ENCODE assay signal across 16 cellular contexts in genomic region chr15:74627766-74628165, GRCh38. TPM values are rescaled to one million over a fixed set of nuclear protein-coding genes. Genes with fewer than 3 reads are reported as not detected.
A peak's percentile ranks its signal among the peaks of the same experiment; 100 is the strongest.
DNase-seq lines count a peak whose midpoint lies in the region; ATAC-seq and TF ChIP-seq lines count a peak whose summit lies in the region.
"Had no signal": no experiment of that assay in that cellular context is flagged by ENCODE, and none has a peak within 500 bp of the region (broad histone marks: within the 10 kb centered on the region; RNA-seq: fewer than 3 reads in every experiment).

No MANE protein-coding gene starts in this region.

- H3K4me3 Mint-ChIP-seq in type B pancreatic cell, result peak overlapping the region; percentile 55
- H3K4me3 Mint-ChIP-seq: dendritic cell treated with granulocyte-macrophage colony-stimulating factor and Interleukin-4, amounts not matched to agents 40 ng/mL and 50 ng/mL, for 4 days; immature natural killer cell had no signal

- no peak for TF ChIP-seq POLR2A in heart left ventricle (IDR thresholded peaks at IDR 0.05)

- no peak for TF ChIP-seq CTCF in left ventricle myocardium inferior (IDR thresholded peaks at IDR 0.05; ENCODE audit: borderline replicate concordance)
- TF ChIP-seq CTCF in heart left ventricle (IDR thresholded peaks at IDR 0.05), result no peak
- no peak for TF ChIP-seq CTCF in OCI-LY1 (IDR thresholded peaks at IDR 0.05; ENCODE audit: low read length)
- no peak for TF ChIP-seq CTCF in type B pancreatic cell (conservative IDR thresholded peaks at IDR 0.05)
- no peak for TF ChIP-seq CTCF in lower lobe of right lung (IDR thresholded peaks at IDR 0.05)

- peaks cover 19% of the 10 kb centered on the region for H3K36me3 Mint-ChIP-seq in type B pancreatic cell

- H3K79me2 ChIP-seq in OCI-LY1 (ENCODE audit: insufficient read depth, low read length), result no peaks in the 10 kb centered on the region

- H2AFZ ChIP-seq in OCI-LY1 (ENCODE audit: low read length), result no peak overlapping the region

- no peaks in the 10 kb centered on the region for H3K9me3 Mint-ChIP-seq in type B pancreatic cell
- H3K9me3 Mint-ChIP-seq: dendritic cell treated with granulocyte-macrophage colony-stimulating factor and Interleukin-4, amounts not matched to agents 40 ng/mL and 50 ng/mL, for 4 days; immature natural killer cell had no signal

- H3K4me1 Mint-ChIP-seq in type B pancreatic cell (ENCODE audit: unreplicated experiment), result no peaks in the 10 kb centered on the region

- intact Hi-C loops in left ventricle myocardium inferior (cut with micrococcal nuclease), result no loop called here
- intact Hi-C loops in heart left ventricle (cut with DNase I), result no loop called here
- intact Hi-C loops in lower lobe of right lung (cut with DNase I), result no loop called here

- H3K27me3 ChIP-seq in left ventricle myocardium inferior (ENCODE audit: low read depth) (no peaks in the 10 kb centered on the region), heart left ventricle (no peaks in the 10 kb centered on the region), OCI-LY1 (ENCODE audit: insufficient read depth, low read length) (no peaks in the 10 kb centered on the region), lower lobe of right lung (ENCODE audit: low read depth) (no peaks in the 10 kb centered on the region)
- H3K27me3 ChIP-seq: neutrophil had no signal

- H3K36me3 ChIP-seq in left ventricle myocardium inferior (peaks cover 97% of the 10 kb centered on the region), heart left ventricle (peaks cover 10 to 100% (median 99%) of the 10 kb centered on the region in 9 donors), OCI-LY1 (ENCODE audit: insufficient read depth, low read length) (peaks cover 95% of the 10 kb centered on the region), lower lobe of right lung (peaks cover 100% of the 10 kb centered on the region)

- no peaks in the 10 kb centered on the region for H4K20me1 ChIP-seq in OCI-LY1 (ENCODE audit: insufficient read depth, low read length)

- H3F3A ChIP-seq in OCI-LY1 (ENCODE audit: insufficient read depth, low read length), result no peaks in the 10 kb centered on the region

- H3K4me2 ChIP-seq in OCI-LY1 (ENCODE audit: low read length), result peak overlapping the region; percentile 31; the same call in 1 of the 2 replicates

- DNase-seq in left ventricle myocardium inferior, result no peak
- DNase-seq in heart left ventricle, result no peak
- DNase-seq in type B pancreatic cell (ENCODE audit: extremely low spot score, unreplicated experiment), result no peak
- DNase-seq in foreskin melanocyte, result no peak
- DNase-seq in ureter (ENCODE audit: low spot score), result no peak
- no peak for DNase-seq in lower lobe of right lung
- DNase-seq: GOT3, immature natural killer cell, mesendoderm, NCI-H1694 treated with DMSO at 0.1 percent for 48 hours, NCI-H510A treated with DMSO at 0.1 percent for 48 hours had no signal

- no peaks in the 10 kb centered on the region for H3K27me3 Mint-ChIP-seq in type B pancreatic cell
- H3K27me3 Mint-ChIP-seq: dendritic cell treated with granulocyte-macrophage colony-stimulating factor and Interleukin-4, amounts not matched to agents 40 ng/mL and 50 ng/mL, for 4 days had no signal

- H3K4me3 ChIP-seq in left ventricle myocardium inferior (no peak overlapping the region), heart left ventricle (no peak overlapping the region), OCI-LY1 (ENCODE audit: low read depth, low read length, poor library complexity, severe bottlenecking) (no peak overlapping the region), lower lobe of right lung (no peak overlapping the region)

- H3K9me2 ChIP-seq in OCI-LY1 (ENCODE audit: low read depth, low read length), result no peaks in the 10 kb centered on the region

- no peaks in the 10 kb centered on the region for H3K9me3 ChIP-seq in left ventricle myocardium inferior (replicated peaks)
- no peaks in the 10 kb centered on the region for H3K9me3 ChIP-seq in heart left ventricle
- no peaks in the 10 kb centered on the region for H3K9me3 ChIP-seq in OCI-LY1 (ENCODE audit: low read length)
- no peaks in the 10 kb centered on the region for H3K9me3 ChIP-seq in lower lobe of right lung
- H3K9me3 ChIP-seq: neutrophil had no signal

- WGBS in heart left ventricle, 4 donors, result 26 to 67% (median 57%) methylated on average over 2 to 5 of the region's 5 CpGs

- peak overlapping the region; percentile 7; the same call in 1 of the 2 replicates for H3K9ac ChIP-seq in OCI-LY1 (ENCODE audit: low read length)

- H3K27ac Mint-ChIP-seq in type B pancreatic cell, result peak overlapping the region; percentile 69
- H3K27ac Mint-ChIP-seq: dendritic cell treated with granulocyte-macrophage colony-stimulating factor and Interleukin-4, amounts not matched to agents 40 ng/mL and 50 ng/mL, for 4 days had no signal

- peak overlapping the region; percentile 3 for H3K27ac ChIP-seq in left ventricle myocardium inferior (replicated peaks)
- no peak overlapping the region for H3K27ac ChIP-seq in heart left ventricle
- peak overlapping the region; percentile 91 for H3K27ac ChIP-seq in OCI-LY1 (ENCODE audit: low read depth, low read length, poor library complexity, severe bottlenecking)
- H3K27ac ChIP-seq in cingulate gyrus (ENCODE audit: low read depth, low read length), result peak overlapping the region; percentile 13
- H3K27ac ChIP-seq in lower lobe of right lung, result no peak overlapping the region
- H3K27ac ChIP-seq: neutrophil had no signal

- ATAC-seq in heart left ventricle (no peak), lower lobe of right lung (no peak)
- ATAC-seq: esophagus mucosa had no signal

- H3K4me1 ChIP-seq in left ventricle myocardium inferior (peaks cover 16% of the 10 kb centered on the region), heart left ventricle (peaks cover 0 to 10% (median 0%) of the 10 kb centered on the region in 12 donors), OCI-LY1 (ENCODE audit: insufficient read depth, low read length, severe bottlenecking) (peaks cover 30% of the 10 kb centered on the region), lower lobe of right lung (peaks cover 14% of the 10 kb centered on the region)

RNA-seq across cellular contexts. Expression of gene CLK3, which starts 12.1 kb away (rescaled TPM):
- total RNA-seq in left ventricle myocardium inferior (53.1 TPM), heart left ventricle (10 to 100 TPM; 32.8 to 75.9 (median 49.9) TPM), type B pancreatic cell (ENCODE audit: low replicate concordance) (73.6 and 76.5 TPM in 2 replicates), ureter (82.2 TPM), lower lobe of right lung (75.5 TPM)
- 10 to 100 TPM; 31.0 to 43.5 TPM for polyA plus RNA-seq in heart left ventricle

Comparison
In these comparisons a context has a peak if more than half of its experiments do, and no peak if none do; other contexts are left out.
1. H3K27ac ChIP-seq: peak in left ventricle myocardium inferior (single experiment), OCI-LY1 (single experiment) and cingulate gyrus (single experiment); none in heart left ventricle (0 of 12) and lower lobe of right lung (single experiment).